In genomic region chr6:158220786-158221442, GRCh38 we compare ENCODE assay signal across 8 cellular contexts.
DNase-seq lines count a peak whose midpoint lies in the region; ATAC-seq and TF ChIP-seq lines count a peak whose summit lies in the region.

No MANE protein-coding gene starts in this region.

- H3K9me3 ChIP-seq in tibial artery, result no peaks in the 10 kb centered on the region

- intact Hi-C loops in tibial artery (cut with DNase I; ENCODE audit: low total_unique reads), result loop anchor here (5.0 kb wide), 1 partner anchor 66 kb away; no protein-coding TSS in a partner anchor

- no peaks in the 10 kb centered on the region for H3K36me3 ChIP-seq in tibial artery

- H3K4me1 ChIP-seq in tibial artery, result no peaks in the 10 kb centered on the region

- DNase-seq in DMS 273 treated with DMSO at 0.1 percent for 48 hours (lab: John Stamatoyannopoulos, UW) (peak; percentile 19), SHP77 treated with DMSO at 0.1 percent for 48 hours (lab: John Stamatoyannopoulos, UW) (peak; percentile 50), foreskin fibroblast (peak; percentile 65 to 94), nucleus accumbens (lab: John Stamatoyannopoulos, UW) (peak in 53 of 56 donors; percentile 3 to 88 (median 53)), tibial artery (peak; percentile 73 to 84)
- DNase-seq in activated effector memory CD4-positive, alpha-beta T cell treated with Interleukin-2 at 50 U/mL for 16 hours, result peak; percentile 57

- peak; percentile 66 for TF ChIP-seq CTCF in LNCAP (IDR thresholded peaks at IDR 0.05)
- peak; percentile 94 for TF ChIP-seq CTCF in foreskin fibroblast (IDR thresholded peaks at IDR 0.05; ENCODE audit: low read depth, low read length)
- peak; percentile 90 to 97 for TF ChIP-seq CTCF in tibial artery (IDR thresholded peaks at IDR 0.05)

- H3K4me3 ChIP-seq in foreskin fibroblast (ENCODE audit: low read depth in 1 of 2, low read length in 2 of 2) (no peak overlapping the region), tibial artery (no peak overlapping the region)

- no peaks in the 10 kb centered on the region for H3K27me3 ChIP-seq in tibial artery

- peak; percentile 73 for ATAC-seq in GM21528 (IDR thresholded peaks at IDR 0.05; ENCODE audit: low FRiP score, unreplicated experiment)

- no peak overlapping the region for H3K27ac ChIP-seq in tibial artery

Comparison
In these comparisons a context has a peak if more than half of its experiments do, and no peak if none do; other contexts are left out.
1. DNase-seq: peak in every context shown above with its lines; median percentile 80 in foreskin fibroblast; 78 in tibial artery; 57 in activated effector memory CD4-positive, alpha-beta T cell treated with Interleukin-2 at 50 U/mL for 16 hours; 53 in nucleus accumbens; 50 in SHP77 treated with DMSO at 0.1 percent for 48 hours; 19 in DMS 273 treated with DMSO at 0.1 percent for 48 hours.